In genomic region chr1:51316113-51316763, GRCh38 we compare ENCODE assay signal across 17 cellular contexts. TPM values are rescaled to one million over a fixed set of nuclear protein-coding genes. Genes with fewer than 3 reads are reported as not detected.
A peak's percentile ranks its signal among the peaks of the same experiment; 100 is the strongest.
DNase-seq lines count a peak whose midpoint lies in the region; ATAC-seq, FAIRE-seq and TF ChIP-seq lines count a peak whose summit lies in the region.
"Had no signal": no experiment of that assay in that cellular context is flagged by ENCODE, and none has a peak within 500 bp of the region (broad histone marks: within the 10 kb centered on the region; RNA-seq: fewer than 3 reads in every experiment).

No MANE protein-coding gene starts in this region.

- 87% methylated on average over 7 of the region's 9 CpGs; no CpG with 5 or more reads in 1 of the 2 experiments for WGBS in IMR-90 (ENCODE audit: extremely low coverage in 2 of 2, insufficient read length in 1 of 2), 2 experiments
- 95% methylated on average over 9 of the region's 9 CpGs for WGBS in mesenchymal stem cell

- TF ChIP-seq CTCF in IMR-90 (conservative IDR thresholded peaks at IDR 0.05; ENCODE audit: low read depth, low read length), result no peak

- no peak overlapping the region for H2AFZ ChIP-seq in IMR-90 (replicated peaks; ENCODE audit: low read length, poor library complexity)
- H2AFZ ChIP-seq in mesenchymal stem cell (ENCODE audit: low read depth, low read length), result no peak overlapping the region

- POLR2A ChIA-PET in IMR-90 (lab: Charles Lee; ENCODE audit: unreplicated experiment), result no interaction called here

- no peaks in the 10 kb centered on the region for H4K20me1 ChIP-seq in IMR-90 (ENCODE audit: insufficient read depth, low read length)
- H4K20me1 ChIP-seq: BLaER1 treated with 17β-estradiol and CSF1 and Interleukin-3, amounts not matched to agents 10 nM and 100 nM had no signal

- no peaks in the 10 kb centered on the region for H3K36me3 ChIP-seq in IMR-90 (ENCODE audit: control insufficient read depth, insufficient read depth, low read length)
- no peaks in the 10 kb centered on the region for H3K36me3 ChIP-seq in mesenchymal stem cell (ENCODE audit: control insufficient read depth in 1 of 2, insufficient read depth in 2 of 2, low read depth in 1 of 2, low read length in 2 of 2)
- H3K36me3 ChIP-seq: BLaER1 treated with 17β-estradiol and CSF1 and Interleukin-3, amounts not matched to agents 10 nM and 100 nM; right lobe of liver; thoracic aorta had no signal

- TF ChIP-seq RAD21 in IMR-90 (IDR thresholded peaks at IDR 0.05; ENCODE audit: low read length), result no peak

- peaks cover 16% of the 10 kb centered on the region for H3K9me1 ChIP-seq in IMR-90 (ENCODE audit: insufficient read depth, low read length)

- H4K8ac ChIP-seq in IMR-90 (ENCODE audit: low read depth in 2 of 2, low read length in 2 of 2) (no peak overlapping the region), mesenchymal stem cell (ENCODE audit: low read length) (no peak overlapping the region)

- no peak overlapping the region for H3K23ac ChIP-seq in IMR-90 (ENCODE audit: low read depth, low read length)
- H3K23ac ChIP-seq in mesenchymal stem cell (ENCODE audit: low read length in 2 of 2), result no peak overlapping the region

- no peaks in the 10 kb centered on the region for H3K9me3 Mint-ChIP-seq in stimulated activated naive B cell treated with anti-CD40 and anti-IgM and Interleukin-4, amounts not matched to agents 10 μg/mL and 1 μg/mL and 100 μg/mL, for 72 hours
- H3K9me3 Mint-ChIP-seq: activated T-helper 2 cell treated with anti-CD3 and anti-CD28 coated beads, Interferon-gamma antibody, Interleukin-2, Interleukin-4, amounts not matched to agents 10 μg/mL and 5 μg/mL and 100 μg/mL, durations not matched to agents 14 hours and 24 hours and 36 hours had no signal

- no peak overlapping the region for H2AK9ac ChIP-seq in IMR-90 (replicated peaks; ENCODE audit: low read depth, low read length, poor library complexity)

- H4K91ac ChIP-seq in IMR-90 (ENCODE audit: insufficient read depth, low read depth, low read length), result no peak overlapping the region
- no peak overlapping the region for H4K91ac ChIP-seq in mesenchymal stem cell (ENCODE audit: low read length)

- H2BK12ac ChIP-seq in mesenchymal stem cell (ENCODE audit: low read length in 2 of 2), result no peak overlapping the region

- H3K4me1 Mint-ChIP-seq in stimulated activated naive B cell treated with anti-CD40 and anti-IgM and Interleukin-4, amounts not matched to agents 10 μg/mL and 1 μg/mL and 100 μg/mL, for 72 hours, result peaks cover 15 to 24% of the 10 kb centered on the region in 2 donors

- no peak overlapping the region for H3K4me3 ChIP-seq in IMR-90 (ENCODE audit: insufficient read depth, low read depth, low read length)
- H3K4me3 ChIP-seq in mesenchymal stem cell (ENCODE audit: insufficient read depth in 1 of 2, low read depth in 1 of 2, low read length in 2 of 2), result no peak overlapping the region
- H3K4me3 ChIP-seq: BLaER1 treated with 17β-estradiol and CSF1 and Interleukin-3, amounts not matched to agents 10 nM and 100 nM; right lobe of liver; thoracic aorta had no signal

- BruUV-seq in IMR-90 (replicated peaks; lab: Mats Ljungman, UMichigan), result no TSS peak

- no peaks in the 10 kb centered on the region for H3K9me3 ChIP-seq in IMR-90 (ENCODE audit: control insufficient read depth, insufficient read depth, low read length)
- no peaks in the 10 kb centered on the region for H3K9me3 ChIP-seq in mesenchymal stem cell (ENCODE audit: control insufficient read depth, low read length)
- H3K9me3 ChIP-seq: BLaER1 treated with 17β-estradiol and CSF1 and Interleukin-3, amounts not matched to agents 10 nM and 100 nM; right lobe of liver; thoracic aorta had no signal

- no peaks in the 10 kb centered on the region for H3K36me3 Mint-ChIP-seq in stimulated activated naive B cell treated with anti-CD40 and anti-IgM and Interleukin-4, amounts not matched to agents 10 μg/mL and 1 μg/mL and 100 μg/mL, for 72 hours

- dilution Hi-C loops in IMR-90 (cut with HindIII; ENCODE audit: low sequenced_read_pairs, unreplicated experiment), result no loop called here

- no peak for FAIRE-seq in RCC 7860 (lab: Jason Lieb, UNC)
- FAIRE-seq: colon had no signal

- H3K56ac ChIP-seq in IMR-90 (ENCODE audit: extremely low read depth, insufficient read depth, low read length), result no peak overlapping the region

- no peak overlapping the region for H3K27ac ChIP-seq in IMR-90 (ENCODE audit: insufficient read depth, low read length)
- H3K27ac ChIP-seq in mesenchymal stem cell (ENCODE audit: low read length, poor library complexity, severe bottlenecking), result peak overlapping the region; percentile 61
- H3K27ac ChIP-seq: right lobe of liver, thoracic aorta had no signal

- in situ Hi-C loops in IMR-90 (cut with MboI; ENCODE audit: low sequenced_read_pairs), result no loop called here

- no peak overlapping the region for H3K4me3 Mint-ChIP-seq in stimulated activated naive B cell treated with anti-CD40 and anti-IgM and Interleukin-4, amounts not matched to agents 10 μg/mL and 1 μg/mL and 100 μg/mL, for 72 hours

- no peak overlapping the region for H3K14ac ChIP-seq in IMR-90 (replicated peaks; ENCODE audit: low read depth, low read length)
- H3K14ac ChIP-seq in mesenchymal stem cell (ENCODE audit: low read length in 2 of 2), result no peak overlapping the region

- no peak for ATAC-seq in IMR-90 (ENCODE audit: low read depth)
- no peak for ATAC-seq in stimulated activated naive B cell treated with anti-CD40 and anti-IgM and Interleukin-4, amounts not matched to agents 10 μg/mL and 1 μg/mL and 100 μg/mL, for 72 hours (replicated peaks)
- ATAC-seq in GM21381 (IDR thresholded peaks at IDR 0.05; ENCODE audit: unreplicated experiment), result no peak
- ATAC-seq: right lobe of liver had no signal

- H3K18ac ChIP-seq in IMR-90 (ENCODE audit: low read depth, low read length) (no peak overlapping the region), mesenchymal stem cell (ENCODE audit: low read depth in 1 of 2, low read length in 2 of 2) (no peak overlapping the region)

- no peaks in the 10 kb centered on the region for H3K27me3 ChIP-seq in IMR-90 (ENCODE audit: control insufficient read depth, insufficient read depth, low read length)
- no peaks in the 10 kb centered on the region for H3K27me3 ChIP-seq in mesenchymal stem cell (ENCODE audit: control insufficient read depth in 1 of 2, insufficient read depth in 1 of 2, low read length in 2 of 2)
- H3K27me3 ChIP-seq: BLaER1 treated with 17β-estradiol and CSF1 and Interleukin-3, amounts not matched to agents 10 nM and 100 nM; right lobe of liver had no signal

- intact Hi-C loops in IMR-90 (cut with micrococcal nuclease), result no loop called here

- H2BK20ac ChIP-seq in IMR-90 (ENCODE audit: low read depth, low read length), result no peak overlapping the region

- H3K79me1 ChIP-seq in IMR-90 (ENCODE audit: low read depth in 1 of 2, low read length in 2 of 2) (no peaks in the 10 kb centered on the region), mesenchymal stem cell (replicated peaks; ENCODE audit: low read length, poor library complexity, severe bottlenecking) (no peaks in the 10 kb centered on the region)

- no peak for TF ChIP-seq POLR2A in IMR-90 (IDR thresholded peaks at IDR 0.05; ENCODE audit: low read depth, low read length)

- peaks cover 8% of the 10 kb centered on the region for H3K4me1 ChIP-seq in IMR-90 (ENCODE audit: control insufficient read depth, insufficient read depth, low read length)
- peaks cover 47% of the 10 kb centered on the region for H3K4me1 ChIP-seq in mesenchymal stem cell (ENCODE audit: control insufficient read depth, insufficient read depth, low read depth, low read length)

- CTCF ChIA-PET in IMR-90 (lab: Yijun Ruan, JAX), result no interaction called here

- H3K9ac ChIP-seq in IMR-90 (ENCODE audit: low read depth, low read length), result no peak overlapping the region
- H3K9ac ChIP-seq in mesenchymal stem cell (ENCODE audit: low read length), result no peak overlapping the region
- H3K9ac ChIP-seq: BLaER1 treated with 17β-estradiol and CSF1 and Interleukin-3, amounts not matched to agents 10 nM and 100 nM had no signal

- H3K27ac Mint-ChIP-seq in stimulated activated naive B cell treated with anti-CD40 and anti-IgM and Interleukin-4, amounts not matched to agents 10 μg/mL and 1 μg/mL and 100 μg/mL, for 72 hours, result no peak overlapping the region
- H3K27ac Mint-ChIP-seq: activated T-helper 2 cell treated with anti-CD3 and anti-CD28 coated beads, Interferon-gamma antibody, Interleukin-2, Interleukin-4, amounts not matched to agents 10 μg/mL and 5 μg/mL and 100 μg/mL, durations not matched to agents 14 hours and 24 hours and 36 hours had no signal

- H3K4me2 ChIP-seq in IMR-90 (ENCODE audit: low read depth, low read length) (no peak overlapping the region), mesenchymal stem cell (ENCODE audit: low read length, poor library complexity, severe bottlenecking) (no peak overlapping the region)

- H3K4ac ChIP-seq in IMR-90 (ENCODE audit: low read depth, low read length) (no peak overlapping the region), mesenchymal stem cell (ENCODE audit: low read depth in 1 of 2, low read length in 2 of 2) (no peak overlapping the region)

- H2AK5ac ChIP-seq in IMR-90 (ENCODE audit: low read depth, low read length) (0 out of 2 replicates have a peak overlapping the region, but pooled peaks have one; percentile 39), mesenchymal stem cell (ENCODE audit: low read length, severe bottlenecking) (peak overlapping the region; percentile 69)

- H4K5ac ChIP-seq in IMR-90 (ENCODE audit: low read depth, low read length), result no peak overlapping the region

- H3K27me3 Mint-ChIP-seq in stimulated activated naive B cell treated with anti-CD40 and anti-IgM and Interleukin-4, amounts not matched to agents 10 μg/mL and 1 μg/mL and 100 μg/mL, for 72 hours, result peaks cover 0 to 7% of the 10 kb centered on the region in 2 donors

- H2BK120ac ChIP-seq in IMR-90 (ENCODE audit: low read depth, low read length), result no peak overlapping the region
- H2BK120ac ChIP-seq in mesenchymal stem cell (ENCODE audit: low read depth, low read length), result no peak overlapping the region

- no peak overlapping the region for H2BK15ac ChIP-seq in IMR-90 (ENCODE audit: low read depth, low read length)
- H2BK15ac ChIP-seq in mesenchymal stem cell (ENCODE audit: low read depth, poor library complexity, severe bottlenecking), result no peak overlapping the region

- peak; percentile 24 to 76 for DNase-seq in NCI-H2081 (lab: John Stamatoyannopoulos, UW)
- DNase-seq in NCI-H2081 treated with DMSO at 0.1 percent for 48 hours (lab: John Stamatoyannopoulos, UW), result no peak
- DNase-seq in IMR-90, result no peak
- peak; percentile 76 for DNase-seq in RCC 7860 (ENCODE audit: low spot score)
- no peak for DNase-seq in mesenchymal stem cell
- DNase-seq in inferior parietal cortex (ENCODE audit: extremely low spot score), result no peak
- DNase-seq in stimulated activated naive B cell treated with anti-CD40 and anti-IgM and Interleukin-4, amounts not matched to agents 10 μg/mL and 1 μg/mL and 100 μg/mL, for 72 hours, result no peak
- DNase-seq: 8988T, GOT3, MM.1S, NCI-H2171 treated with DMSO at 0.1 percent for 48 hours had no signal

- H2BK5ac ChIP-seq in IMR-90 (ENCODE audit: low read depth, low read length, poor library complexity, severe bottlenecking) (no peak overlapping the region), mesenchymal stem cell (ENCODE audit: low read depth, low read length, poor library complexity, severe bottlenecking) (no peak overlapping the region)

RNA-seq across cellular contexts. Expression of gene TTC39A, which starts 14.1 kb away (rescaled TPM):
- 0.28 and 0.72 TPM in 2 replicates for total RNA-seq in IMR-90 (2012; rRNA removed)
- polyA plus RNA-seq in IMR-90 (2012; rRNA removed), result 0.62 and 0.79 TPM in 2 replicates
- 0.08 and 0.42 TPM in 2 replicates for polyA plus RNA-seq in IMR-90 (2012; cell fraction: cytosol; rRNA removed)
- polyA plus RNA-seq in IMR-90 (2012; cell fraction: nucleus; rRNA removed; ENCODE audit: low replicate concordance), result 0.40 and 0.60 TPM in 2 replicates
- polyA plus RNA-seq in mesenchymal stem cell (2013, experiment 1 of 2), result 2.3 TPM
- polyA plus RNA-seq in mesenchymal stem cell (2013, experiment 2 of 2), result 2.4 TPM

Comparison
In these comparisons a context has a peak if more than half of its experiments do, and no peak if none do; other contexts are left out.
1. DNase-seq: peak in NCI-H2081 (2 of 2) and RCC 7860 (single experiment); none in NCI-H2081 treated with DMSO at 0.1 percent for 48 hours (single experiment), IMR-90 (single experiment), mesenchymal stem cell (single experiment), inferior parietal cortex (single experiment) and stimulated activated naive B cell treated with anti-CD40 and anti-IgM and Interleukin-4, amounts not matched to agents 10 μg/mL and 1 μg/mL and 100 μg/mL, for 72 hours (single experiment).